In the genomic region with DNA sequence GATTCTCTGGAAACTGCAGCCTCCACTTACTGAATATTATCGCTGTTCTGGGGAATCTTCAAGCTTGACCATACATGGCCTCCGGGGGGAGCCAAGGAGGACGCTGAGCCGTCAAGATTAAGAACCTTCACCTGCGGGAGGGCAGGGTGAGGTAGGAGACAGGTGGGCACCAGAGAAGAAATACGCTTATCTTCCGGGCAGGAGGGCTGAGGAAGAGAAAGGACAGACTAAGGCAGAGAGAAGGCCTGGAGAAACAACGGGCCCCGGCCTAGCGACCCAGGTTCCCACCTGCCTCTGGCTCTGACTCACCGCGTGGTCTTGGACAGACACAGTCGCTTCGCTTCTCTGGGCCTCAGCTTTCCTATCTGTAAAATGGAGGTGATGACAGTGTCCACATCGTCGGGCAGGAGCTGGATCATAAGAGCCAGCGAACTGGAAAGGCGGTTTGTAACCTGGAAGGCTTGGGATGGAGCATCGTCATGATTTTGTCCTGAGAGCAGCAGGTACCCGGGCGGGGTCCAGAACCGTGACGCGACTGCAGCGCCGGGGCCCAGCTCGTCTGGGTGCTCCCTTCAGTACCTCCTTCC, we compare ENCODE assay signal across 8 cellular contexts. TPM values are rescaled to one million over a fixed set of nuclear protein-coding genes. Genes with fewer than 3 reads are reported as not detected.
A peak's percentile ranks its signal among the peaks of the same experiment; 100 is the strongest.
DNase-seq lines count a peak whose midpoint lies in the region; ATAC-seq and TF ChIP-seq lines count a peak whose summit lies in the region.

No MANE protein-coding gene starts in this region.

- H3K9me3 ChIP-seq in neural cell (ENCODE audit: low read length), result no peaks in the 10 kb centered on the region

- in situ Hi-C loops in GM13977 (cut with MboI; ENCODE audit: low pct_unique_long_range_greater_than_20kb, low sequenced_read_pairs, unreplicated experiment), result loop anchor here (25.0 kb wide), 1 partner anchor 371 kb away; a partner anchor contains a TSS

- TF ChIP-seq RAD21 in neural cell (conservative IDR thresholded peaks at IDR 0.05), result no peak

- peak; percentile 48 for ATAC-seq in HG02938 (IDR thresholded peaks at IDR 0.05; ENCODE audit: unreplicated experiment)

- WGBS in urinary bladder, result 2% methylated on average over 27 of the region's 27 CpGs

- H3K27ac ChIP-seq in neural cell (ENCODE audit: low read length) (peak overlapping the region; percentile 74), urinary bladder (ENCODE audit: low read depth) (no peak overlapping the region)

- H3F3A ChIP-seq in neural cell (ENCODE audit: insufficient read depth, low read length, poor library complexity, severe bottlenecking), result no peaks in the 10 kb centered on the region

- TF ChIP-seq EP300 in neural cell (conservative IDR thresholded peaks at IDR 0.05; ENCODE audit: poor library complexity, severe bottlenecking), result no peak

- no peaks in the 10 kb centered on the region for H3K9me2 ChIP-seq in neural cell (ENCODE audit: insufficient read depth, low read length)

- H3K36me3 ChIP-seq in neural cell (ENCODE audit: insufficient read depth, low read length) (no peaks in the 10 kb centered on the region), urinary bladder (ENCODE audit: insufficient read depth) (no peaks in the 10 kb centered on the region)

- TF ChIP-seq POLR2A in erythroblast (IDR thresholded peaks at IDR 0.05; ENCODE audit: low read length), result no peak

- H3K4me3 ChIP-seq in neural cell (ENCODE audit: low read length), result peak overlapping the region; percentile 93
- H3K4me3 ChIP-seq in urinary bladder (ENCODE audit: low read depth, low read length), result peak overlapping the region; percentile 77

- peaks cover 20% of the 10 kb centered on the region for H3K79me2 ChIP-seq in neural cell (replicated peaks; ENCODE audit: insufficient read depth, low read length)

- H3K4me2 ChIP-seq in neural cell (ENCODE audit: low read length), result peak overlapping the region; percentile 78

- no peaks in the 10 kb centered on the region for H4K20me1 ChIP-seq in neural cell (ENCODE audit: insufficient read depth)

- peak; percentile 47 for TF ChIP-seq CTCF in AG09319 (IDR thresholded peaks at IDR 0.05; ENCODE audit: low read depth, low read length)
- peak; percentile 70 for TF ChIP-seq CTCF in GM13977 (IDR thresholded peaks at IDR 0.05; ENCODE audit: extremely low read depth, insufficient read depth, missing control alignments)
- peak; percentile 54 for TF ChIP-seq CTCF in neural cell (IDR thresholded peaks at IDR 0.05; ENCODE audit: poor library complexity, severe bottlenecking)

- peak overlapping the region; percentile 83 for H3K9ac ChIP-seq in neural cell (ENCODE audit: low read length)

- peak overlapping the region; percentile 95 for H2AFZ ChIP-seq in neural cell (ENCODE audit: low read depth, low read length)

- no peaks in the 10 kb centered on the region for H3K27me3 ChIP-seq in neural cell (ENCODE audit: insufficient read depth, low read depth, low read length)

- DNase-seq in AG09319 (ENCODE audit: extremely low read depth, low read depth), result no peak
- peak; percentile 73 for DNase-seq in GM13977 (ENCODE audit: low spot score)
- peak; percentile 69 for DNase-seq in NCI-H2227 (lab: John Stamatoyannopoulos, UW; ENCODE audit: unreplicated experiment)
- DNase-seq in activated CD8-positive, alpha-beta memory T cell treated with anti-CD3 and anti-CD28 coated beads for 24 hours, result peak; percentile 80
- peak; percentile 66 to 69 for DNase-seq in erythroblast (lab: John Stamatoyannopoulos, UW)

- no peaks in the 10 kb centered on the region for H3K4me1 ChIP-seq in urinary bladder (ENCODE audit: insufficient read depth)

TF ChIP-seq in neural cell, 6 proteins besides CTCF, POLR2A, EP300 and RAD21:
- TF ChIP-seq SMC3 (conservative IDR thresholded peaks at IDR 0.05; ENCODE audit: poor library complexity) (peak; percentile 30), EZH2 (IDR thresholded peaks at IDR 0.05; ENCODE audit: borderline replicate concordance, insufficient read depth, low read length, poor library complexity, severe bottlenecking) (no peak)

RNA-seq across cellular contexts. Expression of a gene that starts 0.7 kb away (rescaled TPM):
- polyA plus RNA-seq in neural cell (4.8 and 6.4 TPM in 2 replicates), urinary bladder (12.8 TPM)
- polyA minus RNA-seq in neural cell, result 23.9 and 28.4 TPM in 2 replicates
- total RNA-seq in urinary bladder, result 8.5 TPM

RNA-seq across cellular contexts. Expression of a gene that starts 0.7 kb away (rescaled TPM):
- polyA plus RNA-seq in neural cell, result 75.8 and 98.0 TPM in 2 replicates
- polyA minus RNA-seq in neural cell, result 29.9 and 30.9 TPM in 2 replicates
- 24.3 TPM for total RNA-seq in urinary bladder
- polyA plus RNA-seq in urinary bladder, result 39.5 TPM

RNA-seq across cellular contexts. Expression of a gene that starts 13.0 kb away (rescaled TPM):
- polyA plus RNA-seq in neural cell (86.0 and 107 TPM in 2 replicates), urinary bladder (29.0 TPM)
- 41.0 and 43.3 TPM in 2 replicates for polyA minus RNA-seq in neural cell
- 20.6 TPM for total RNA-seq in urinary bladder

RNA-seq across cellular contexts. Expression of a gene that starts 13.1 kb away (rescaled TPM):
- polyA plus RNA-seq in neural cell (61.5 and 69.7 TPM in 2 replicates), urinary bladder (17.9 TPM)
- 34.8 and 36.0 TPM in 2 replicates for polyA minus RNA-seq in neural cell
- total RNA-seq in urinary bladder, result 48.6 TPM

RNA-seq across cellular contexts. Expression of a gene that starts 51.1 kb away (rescaled TPM):
- polyA plus RNA-seq in neural cell (4.9 and 9.3 TPM in 2 replicates), urinary bladder (28.4 TPM)
- 1.2 and 2.3 TPM in 2 replicates for polyA minus RNA-seq in neural cell
- total RNA-seq in urinary bladder, result 6.7 TPM
